11 cellular contexts compared by ENCODE assay signal in genomic region chr14:68510201-68510600, GRCh38.
DNase-seq lines count a peak whose midpoint lies in the region; ATAC-seq and TF ChIP-seq lines count a peak whose summit lies in the region.
"Had no signal": no experiment of that assay in that cellular context is flagged by ENCODE, and none has a peak within 500 bp of the region (broad histone marks: within the 10 kb centered on the region; RNA-seq: fewer than 3 reads in every experiment).

No MANE protein-coding gene starts in this region.

- no peak overlapping the region for H3K4me3 ChIP-seq in dorsolateral prefrontal cortex

- peak overlapping the region in 1 of 59 donors; percentile 17 for H3K27ac ChIP-seq in dorsolateral prefrontal cortex

- ATAC-seq in HG03097 (IDR thresholded peaks at IDR 0.05; ENCODE audit: low FRiP score, unreplicated experiment) = no peak
- ATAC-seq: activated T-cell treated with anti-CD3 and anti-CD28 coated beads, Interleukin-2, amount 50 U/mL, for 4 hours had no signal

- no peaks in the 10 kb centered on the region for H3K9me3 Mint-ChIP-seq in HFFc6
- no peaks in the 10 kb centered on the region for H3K9me3 Mint-ChIP-seq in dendritic cell treated with granulocyte-macrophage colony-stimulating factor and Interleukin-4, amounts not matched to agents 40 ng/mL and 50 ng/mL, for 4 days
- H3K9me3 Mint-ChIP-seq in type B pancreatic cell = no peaks in the 10 kb centered on the region
- H3K9me3 Mint-ChIP-seq: activated T-cell treated with anti-CD3 and anti-CD28 coated beads, Interleukin-2, amount 50 U/mL, for 4 hours had no signal

- TF ChIP-seq CTCF in HFFc6 (IDR thresholded peaks at IDR 0.05) (no peak), type B pancreatic cell (conservative IDR thresholded peaks at IDR 0.05) (no peak), dorsolateral prefrontal cortex (IDR thresholded peaks at IDR 0.05 in 54 of 56, conservative IDR thresholded peaks at IDR 0.05 in 2 of 56; ENCODE audit: low read depth in 1 of 56, partially characterized antibody in 56 of 56) (no peak)

- H3K27me3 ChIP-seq in dorsolateral prefrontal cortex = no peaks in the 10 kb centered on the region

- H3K4me1 Mint-ChIP-seq in HFFc6 (ENCODE audit: low read depth) (peaks cover 69% of the 10 kb centered on the region), type B pancreatic cell (ENCODE audit: unreplicated experiment) (peaks cover 77% of the 10 kb centered on the region)
- H3K4me1 Mint-ChIP-seq in dendritic cell treated with granulocyte-macrophage colony-stimulating factor and Interleukin-4, amounts not matched to agents 40 ng/mL and 50 ng/mL, for 4 days (ENCODE audit: low read depth) = peaks cover 35% of the 10 kb centered on the region

- intact Hi-C loops in dendritic cell treated with granulocyte-macrophage colony-stimulating factor and Interleukin-4, amounts not matched to agents 40 ng/mL and 50 ng/mL, for 4 days (cut with micrococcal nuclease) = no loop called here
- intact Hi-C loops in dorsolateral prefrontal cortex (cut with DNase I) = no loop called here

- H3K4me3 Mint-ChIP-seq in HFFc6 (peak overlapping the region; percentile 64), type B pancreatic cell (peak overlapping the region; percentile 45)
- no peak overlapping the region for H3K4me3 Mint-ChIP-seq in dendritic cell treated with granulocyte-macrophage colony-stimulating factor and Interleukin-4, amounts not matched to agents 40 ng/mL and 50 ng/mL, for 4 days
- H3K4me3 Mint-ChIP-seq: activated T-cell treated with anti-CD3 and anti-CD28 coated beads, Interleukin-2, amount 50 U/mL, for 4 hours had no signal

- H3K36me3 Mint-ChIP-seq in HFFc6 (ENCODE audit: low read depth) (no peaks in the 10 kb centered on the region; the same call in 1 of the 2 replicates), type B pancreatic cell (no peaks in the 10 kb centered on the region)
- H3K36me3 Mint-ChIP-seq in dendritic cell treated with granulocyte-macrophage colony-stimulating factor and Interleukin-4, amounts not matched to agents 40 ng/mL and 50 ng/mL, for 4 days (ENCODE audit: low read depth) = no peaks in the 10 kb centered on the region

- H3K27me3 Mint-ChIP-seq in HFFc6 (ENCODE audit: insufficient read depth) (no peaks in the 10 kb centered on the region), type B pancreatic cell (no peaks in the 10 kb centered on the region)
- peaks cover 3% of the 10 kb centered on the region for H3K27me3 Mint-ChIP-seq in dendritic cell treated with granulocyte-macrophage colony-stimulating factor and Interleukin-4, amounts not matched to agents 40 ng/mL and 50 ng/mL, for 4 days

- peak overlapping the region; percentile 94 for H3K27ac Mint-ChIP-seq in HFFc6
- peak overlapping the region; percentile 19 for H3K27ac Mint-ChIP-seq in dendritic cell treated with granulocyte-macrophage colony-stimulating factor and Interleukin-4, amounts not matched to agents 40 ng/mL and 50 ng/mL, for 4 days
- H3K27ac Mint-ChIP-seq in type B pancreatic cell = peak overlapping the region; percentile 84

- peak; percentile 90 for DNase-seq in HFFc6
- peak; percentile 74 for DNase-seq in myocyte (ENCODE audit: low read depth)
- DNase-seq in type B pancreatic cell (ENCODE audit: extremely low spot score, unreplicated experiment) = no peak
- DNase-seq in GDM1 (lab: John Stamatoyannopoulos, UW) = no peak
- no peak for DNase-seq in NCI-H187 (lab: John Stamatoyannopoulos, UW)
- no peak for DNase-seq in dorsolateral prefrontal cortex
- DNase-seq: activated T-cell treated with anti-CD3 and anti-CD28 coated beads, Interleukin-2, amount 50 U/mL, for 4 hours; NCI-H2029; T-helper 1 cell had no signal

Comparison
In these comparisons a context has a peak if more than half of its experiments do, and no peak if none do; other contexts are left out.
1. DNase-seq: peak in HFFc6 (single experiment) and myocyte (single experiment); none in type B pancreatic cell (single experiment), GDM1 (single experiment), NCI-H187 (0 of 2) and dorsolateral prefrontal cortex (0 of 10).
2. H3K27ac Mint-ChIP-seq: peak in every context shown above with its lines; median percentile 94 in HFFc6; 84 in type B pancreatic cell; 19 in dendritic cell treated with granulocyte-macrophage colony-stimulating factor and Interleukin-4, amounts not matched to agents 40 ng/mL and 50 ng/mL, for 4 days.